In the genomic region with DNA sequence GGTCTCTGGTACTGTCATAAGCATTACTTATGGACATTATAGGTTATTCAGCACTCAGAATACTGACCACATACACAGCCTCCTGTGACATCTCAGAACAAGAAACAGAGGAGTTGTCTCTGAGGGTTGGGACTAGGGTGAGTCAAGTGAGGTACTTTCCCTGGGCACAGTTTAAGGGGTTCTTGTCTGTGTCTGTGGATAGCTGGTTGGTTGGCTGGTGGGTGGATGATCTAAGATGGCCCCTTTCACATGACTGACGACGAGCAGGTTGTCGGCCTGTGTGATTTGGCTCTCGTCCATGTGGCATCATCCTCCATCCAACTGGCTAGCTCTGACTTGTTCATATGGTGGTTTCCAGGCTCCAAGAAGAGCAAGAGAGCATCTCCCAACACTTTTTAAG, we compare ENCODE assay signal across 11 cellular contexts.
DNase-seq lines count a peak whose midpoint lies in the region; ATAC-seq and FAIRE-seq lines count a peak whose summit lies in the region.
"Had no signal": no experiment of that assay in that cellular context is flagged by ENCODE, and none has a peak within 500 bp of the region (broad histone marks: within the 10 kb centered on the region; RNA-seq: fewer than 3 reads in every experiment).

No MANE protein-coding gene starts in this region.

- H3K36me3 Mint-ChIP-seq in activated CD8-positive, alpha-beta memory T cell treated with anti-CD3 and anti-CD28 coated beads, Interleukin-2, amount 10 ng/mL, durations not matched to agents 7 days and 5 days, result peaks cover 41% of the 10 kb centered on the region
- H3K36me3 Mint-ChIP-seq: natural killer cell had no signal

- H3K27ac Mint-ChIP-seq in activated CD8-positive, alpha-beta memory T cell treated with anti-CD3 and anti-CD28 coated beads, Interleukin-2, amount 10 ng/mL, durations not matched to agents 7 days and 5 days, result no peak overlapping the region
- H3K27ac Mint-ChIP-seq: natural killer cell had no signal

- DNase-seq in GM18507 (ENCODE audit: extremely low spot score, insufficient read length, low read depth) (no peak), NCI-H446 treated with DMSO at 0.1 percent for 48 hours (lab: John Stamatoyannopoulos, UW) (no peak), NAMALWA (ENCODE audit: low spot score) (no peak)
- peak; percentile 58 for DNase-seq in activated CD8-positive, alpha-beta memory T cell treated with anti-CD3 and anti-CD28 coated beads, Interleukin-2, amount 10 ng/mL, durations not matched to agents 7 days and 5 days
- peak; percentile 43 for DNase-seq in stimulated activated CD4-positive, alpha-beta T cell treated with anti-CD3 and anti-CD28 coated beads, Interleukin-4, amount 100 ng/mL, for 1 hour
- DNase-seq: natural killer cell, NCI-H187 had no signal

- ATAC-seq in HG02571 (IDR thresholded peaks at IDR 0.05; ENCODE audit: unreplicated experiment) (peak; percentile 79), GM21737 (IDR thresholded peaks at IDR 0.05; ENCODE audit: unreplicated experiment) (no peak)
- ATAC-seq in activated CD8-positive, alpha-beta memory T cell treated with anti-CD3 and anti-CD28 coated beads, Interleukin-2, amount 10 ng/mL, durations not matched to agents 7 days and 5 days, result peak; percentile 84

- no peaks in the 10 kb centered on the region for H3K9me3 Mint-ChIP-seq in activated CD8-positive, alpha-beta memory T cell treated with anti-CD3 and anti-CD28 coated beads, Interleukin-2, amount 10 ng/mL, durations not matched to agents 7 days and 5 days (ENCODE audit: low read depth)
- H3K9me3 Mint-ChIP-seq: natural killer cell had no signal

- peaks cover 20% of the 10 kb centered on the region for H3K4me1 Mint-ChIP-seq in activated CD8-positive, alpha-beta memory T cell treated with anti-CD3 and anti-CD28 coated beads, Interleukin-2, amount 10 ng/mL, durations not matched to agents 7 days and 5 days

- peak; percentile 42 for FAIRE-seq in GM18507 (lab: Jason Lieb, UNC)
- FAIRE-seq: astrocyte, H54 had no signal

- no peaks in the 10 kb centered on the region for H3K27me3 Mint-ChIP-seq in activated CD8-positive, alpha-beta memory T cell treated with anti-CD3 and anti-CD28 coated beads, Interleukin-2, amount 10 ng/mL, durations not matched to agents 7 days and 5 days

- H3K4me3 Mint-ChIP-seq in activated CD8-positive, alpha-beta memory T cell treated with anti-CD3 and anti-CD28 coated beads, Interleukin-2, amount 10 ng/mL, durations not matched to agents 7 days and 5 days, result no peak overlapping the region
- H3K4me3 Mint-ChIP-seq: natural killer cell had no signal

- CTCF ChIA-PET in activated CD8-positive, alpha-beta memory T cell treated with anti-CD3 and anti-CD28 coated beads, Interleukin-2, amount 10 ng/mL, durations not matched to agents 7 days and 5 days (lab: Charles Lee), result interaction anchor here (2.9 kb wide), 1 partner anchor 11 kb away, joined by 17 read pairs; no protein-coding TSS in a partner anchor

Comparison
In these comparisons a context has a peak if more than half of its experiments do, and no peak if none do; other contexts are left out.
1. DNase-seq: peak in activated CD8-positive, alpha-beta memory T cell treated with anti-CD3 and anti-CD28 coated beads, Interleukin-2, amount 10 ng/mL, durations not matched to agents 7 days and 5 days (single experiment) and stimulated activated CD4-positive, alpha-beta T cell treated with anti-CD3 and anti-CD28 coated beads, Interleukin-4, amount 100 ng/mL, for 1 hour (single experiment); none in GM18507 (single experiment), NCI-H446 treated with DMSO at 0.1 percent for 48 hours (single experiment) and NAMALWA (single experiment).